In genomic region chrX:110409925-110410324, GRCh38 we compare ENCODE assay signal across 14 cellular contexts. TPM values are rescaled to one million over a fixed set of nuclear protein-coding genes. Genes with fewer than 3 reads are reported as not detected.
DNase-seq lines count a peak whose midpoint lies in the region; ATAC-seq, FAIRE-seq and TF ChIP-seq lines count a peak whose summit lies in the region.
"Had no signal": no experiment of that assay in that cellular context is flagged by ENCODE, and none has a peak within 500 bp of the region (broad histone marks: within the 10 kb centered on the region; RNA-seq: fewer than 3 reads in every experiment).

No MANE protein-coding gene starts in this region.

- TF ChIP-seq RAD21 in A549 (conservative IDR thresholded peaks at IDR 0.05 in 1 of 2, IDR thresholded peaks at IDR 0.05 in 1 of 2), result no peak

- H3K27me3 Mint-ChIP-seq in activated CD4-positive, alpha-beta memory T cell treated with anti-CD3 and anti-CD28 coated beads for 36 hours, result no peaks in the 10 kb centered on the region

- H3K36me3 Mint-ChIP-seq in activated CD4-positive, alpha-beta memory T cell treated with anti-CD3 and anti-CD28 coated beads for 36 hours, result no peaks in the 10 kb centered on the region
- H3K36me3 Mint-ChIP-seq: IgD-negative memory B cell had no signal

- H3K27me3 ChIP-seq in foreskin keratinocyte, result no peaks in the 10 kb centered on the region
- peaks cover 0 to 5% of the 10 kb centered on the region in 2 donors for H3K27me3 ChIP-seq in right lobe of liver

- no peak overlapping the region for H3K27ac Mint-ChIP-seq in activated CD4-positive, alpha-beta memory T cell treated with anti-CD3 and anti-CD28 coated beads for 36 hours
- H3K27ac Mint-ChIP-seq: IgD-negative memory B cell had no signal

- 6% methylated on average over 6 of the region's 6 CpGs for WGBS in A549 (ENCODE audit: missing lambda C conversion rate)
- 36% methylated on average over 6 of the region's 6 CpGs for WGBS in right lobe of liver (ENCODE audit: insufficient coverage, low coverage, low lambda C conversion rate, missing lambda C conversion rate)

- CTCF ChIA-PET in A549 (lab: Yijun Ruan, JAX), result interaction anchor here (0.6 to 27.0 kb wide), 8 partner anchors 8 to 523 kb away, joined by 3 to 848 read pairs (median 5); no protein-coding TSS in a partner anchor
- CTCF ChIA-PET in activated CD4-positive, alpha-beta memory T cell treated with anti-CD3 and anti-CD28 coated beads for 36 hours (lab: Charles Lee), result interaction anchor here (5.3 to 21.2 kb wide), 2 partner anchors 250 to 263 kb away, joined by 57 to 522 read pairs; no protein-coding TSS in a partner anchor

- intact Hi-C loops in activated CD4-positive, alpha-beta memory T cell treated with anti-CD3 and anti-CD28 coated beads for 36 hours (cut with micrococcal nuclease), result loop anchor here (2.0 to 10.0 kb wide), 2 partner anchors 65 to 91 kb away; partner anchors contain the start of gene AMMECR1
- intact Hi-C loops in right lobe of liver (cut with DNase I), result loop anchor here in 1 of 2 donors (5.0 kb wide), 1 partner anchor 253 kb away; no protein-coding TSS in a partner anchor

- peak overlapping the region; percentile 40; the same call in 2 of the 3 replicates for H3K4me2 ChIP-seq in A549

- no peaks in the 10 kb centered on the region for H3K9me3 Mint-ChIP-seq in activated CD4-positive, alpha-beta memory T cell treated with anti-CD3 and anti-CD28 coated beads for 36 hours
- H3K9me3 Mint-ChIP-seq: IgD-negative memory B cell had no signal

- H3K9me3 ChIP-seq in A549 (no peaks in the 10 kb centered on the region), right lobe of liver (no peaks in the 10 kb centered on the region)

- peaks cover 3% of the 10 kb centered on the region for H3K4me1 Mint-ChIP-seq in activated CD4-positive, alpha-beta memory T cell treated with anti-CD3 and anti-CD28 coated beads for 36 hours (ENCODE audit: low read depth)

- peak in 1 of 2 experiments; percentile 24 for DNase-seq in A549 (ENCODE audit: low read depth in 1 of 2, low spot score in 1 of 2)
- peak; percentile 53 for DNase-seq in activated CD4-positive, alpha-beta memory T cell treated with anti-CD3 and anti-CD28 coated beads for 36 hours
- DNase-seq in foreskin keratinocyte, result peak in 1 of 2 donors; percentile 65
- DNase-seq in right lobe of liver, result no peak
- DNase-seq in NCI-H1048 (lab: John Stamatoyannopoulos, UW), result no peak
- DNase-seq: central memory CD4-positive, alpha-beta T cell; NCI-H2227 treated with DMSO at 0.1 percent for 48 hours; right cardiac atrium had no signal

- no peak for TF ChIP-seq POLR2A in A549 (IDR thresholded peaks at IDR 0.05; ENCODE audit: low read length)
- TF ChIP-seq POLR2A in right lobe of liver (IDR thresholded peaks at IDR 0.05), result no peak

- no peak for FAIRE-seq in A549 (lab: Jason Lieb, UNC)

- H3K27ac ChIP-seq in A549, result peak overlapping the region in 1 of 2 experiments; percentile 71; a peak in 4 of 6 replicates
- H3K27ac ChIP-seq in foreskin keratinocyte, result peak overlapping the region; percentile 96
- H3K27ac ChIP-seq in right lobe of liver, result no peak overlapping the region

- H3K36me3 ChIP-seq in right lobe of liver, result no peaks in the 10 kb centered on the region

- ATAC-seq in A549 (no peak), GM18868 (IDR thresholded peaks at IDR 0.05; ENCODE audit: unreplicated experiment) (peak; percentile 33), foreskin keratinocyte (peak; percentile 80), GM18861 (IDR thresholded peaks at IDR 0.05; ENCODE audit: unreplicated experiment) (no peak), HG02798 (IDR thresholded peaks at IDR 0.05; ENCODE audit: poor library complexity, unreplicated experiment) (no peak), right lobe of liver (no peak)

- TF ChIP-seq CTCF in A549 (IDR thresholded peaks at IDR 0.05) (no peak), foreskin keratinocyte (conservative IDR thresholded peaks at IDR 0.05) (no peak), right lobe of liver (IDR thresholded peaks at IDR 0.05) (no peak)

- POLR2A ChIA-PET in A549 (lab: Yijun Ruan, JAX), result no interaction called here
- POLR2A ChIA-PET in activated CD4-positive, alpha-beta memory T cell treated with anti-CD3 and anti-CD28 coated beads for 36 hours (lab: Charles Lee), result no interaction called here

- H3K4me3 ChIP-seq in A549, result no peak overlapping the region
- no peak overlapping the region for H3K4me3 ChIP-seq in right lobe of liver

- TF ChIP-seq EP300 in A549 (IDR thresholded peaks at IDR 0.05), result no peak

- H3K4me1 ChIP-seq in A549 (peaks cover 19% of the 10 kb centered on the region), foreskin keratinocyte (no peaks in the 10 kb centered on the region), right lobe of liver (no peaks in the 10 kb centered on the region)

- H3K4me3 Mint-ChIP-seq in activated CD4-positive, alpha-beta memory T cell treated with anti-CD3 and anti-CD28 coated beads for 36 hours, result no peak overlapping the region
- H3K4me3 Mint-ChIP-seq: IgD-negative memory B cell had no signal

TF ChIP-seq in A549, 52 proteins besides CTCF, POLR2A, EP300 and RAD21:
- TF ChIP-seq FOSL2 (IDR thresholded peaks at IDR 0.05) (no peak), FOSL2 (CRISPR knock-in tag; IDR thresholded peaks at IDR 0.05) (peak; percentile 48; the same call in 1 of the 2 replicates), HOXB5 (CRISPR knock-in tag; IDR thresholded peaks at IDR 0.05) (no peak)

RNA-seq across cellular contexts. Expression of gene RTL9, which starts 51.3 kb away (rescaled TPM):
- polyA plus RNA-seq in A549 (2011; rRNA removed) (0.04 and 0.12 TPM in 2 replicates), A549 (2017; fragmentation: RNase III; extraction: RNeasy Plus Mini Kit Qiagen cat#74134 plus additional on column Dnase treatment) (0.05 to 0.06 TPM (median 0.05 TPM) in 3 replicates), foreskin keratinocyte (0.03 TPM in 2 replicates)
- polyA plus RNA-seq in A549 (2012; cell fraction: cytosol; rRNA removed), result 0.01 TPM in 2 replicates
- 0.02 and 0.06 TPM in 2 replicates for polyA plus RNA-seq in A549 (2012; cell fraction: nucleus; rRNA removed)
- 0.08 and 0.10 TPM in 2 replicates for polyA minus RNA-seq in A549 (2011; rRNA and poly(A)+ RNA removed)
- under 1 TPM in 1 of 2 experiments, not detected in 1; 0.05 TPM for total RNA-seq in activated CD4-positive, alpha-beta memory T cell treated with anti-CD3 and anti-CD28 coated beads for 36 hours
- total RNA-seq in foreskin keratinocyte (0.07 and 0.11 TPM in 2 replicates), right lobe of liver (under 1 TPM in 4 of 6 experiments, not detected in 2; 0.09 to 0.29 (median 0.14) TPM)
- total RNA-seq: activated CD8-positive, alpha-beta memory T cell treated with anti-CD3 and anti-CD28 coated beads for 36 hours; glomerular endothelial cell had no signal
- polyA plus RNA-seq: IgD-negative memory B cell had no signal

Comparison
In these comparisons a context has a peak if more than half of its experiments do, and no peak if none do; other contexts are left out.
1. ATAC-seq: peak in GM18868 (single experiment) and foreskin keratinocyte (single experiment); none in A549 (0 of 2), GM18861 (single experiment), HG02798 (single experiment) and right lobe of liver (0 of 4).